25 cellular contexts compared by ENCODE assay signal in genomic region chr20:20501128-20501527, GRCh38.
DNase-seq lines count a peak whose midpoint lies in the region; ATAC-seq and TF ChIP-seq lines count a peak whose summit lies in the region.
"Had no signal": no experiment of that assay in that cellular context is flagged by ENCODE, and none has a peak within 500 bp of the region (broad histone marks: within the 10 kb centered on the region; RNA-seq: fewer than 3 reads in every experiment).

No MANE protein-coding gene starts in this region.

- no peaks in the 10 kb centered on the region for H3K9me3 ChIP-seq in KOPT-K1 (ENCODE audit: insufficient read depth, low read length, poor library complexity, severe bottlenecking)
- H3K9me3 ChIP-seq: BE2C, BLaER1 had no signal

- no peaks in the 10 kb centered on the region for H3K9me3 Mint-ChIP-seq in activated T-cell treated with anti-CD3 and anti-CD28 coated beads, Interleukin-2, amount 50 U/mL, for 72 hours
- H3K9me3 Mint-ChIP-seq in activated T-helper 1 cell treated with anti-CD3 and anti-CD28 coated beads, Interleukin-12 subunit alpha, Interleukin-12 subunit beta, Interleukin-2, Interleukin-4 antibody, amounts not matched to agents 30 ng/mL and 10 ng/mL and 1 ng/mL, durations not matched to agents 14 hours and 24 hours and 36 hours = peaks cover 4% of the 10 kb centered on the region
- no peaks in the 10 kb centered on the region for H3K9me3 Mint-ChIP-seq in activated T-helper 2 cell treated with anti-CD3 and anti-CD28 coated beads, Interferon-gamma antibody, Interleukin-2, Interleukin-4, amounts not matched to agents 10 μg/mL and 5 μg/mL and 100 μg/mL, durations not matched to agents 14 hours and 24 hours and 36 hours
- H3K9me3 Mint-ChIP-seq in activated naive CD4-positive, alpha-beta T cell treated with anti-CD3 and anti-CD28 coated beads, Interleukin-2, amount 10 ng/mL, durations not matched to agents 7 days and 5 days = no peaks in the 10 kb centered on the region
- H3K9me3 Mint-ChIP-seq: CD14-positive monocyte; CD4-positive, alpha-beta memory T cell; CD4-positive, CD25-positive, alpha-beta regulatory T cell; CD8-positive, alpha-beta memory T cell had no signal

- H3K4me1 Mint-ChIP-seq in activated T-cell treated with anti-CD3 and anti-CD28 coated beads, Interleukin-2, amount 50 U/mL, for 72 hours (ENCODE audit: low read depth) = peaks cover 65% of the 10 kb centered on the region
- peaks cover 66% of the 10 kb centered on the region for H3K4me1 Mint-ChIP-seq in activated T-helper 1 cell treated with anti-CD3 and anti-CD28 coated beads, Interleukin-12 subunit alpha, Interleukin-12 subunit beta, Interleukin-2, Interleukin-4 antibody, amounts not matched to agents 30 ng/mL and 10 ng/mL and 1 ng/mL, durations not matched to agents 14 hours and 24 hours and 36 hours (ENCODE audit: low read depth)
- peaks cover 58% of the 10 kb centered on the region for H3K4me1 Mint-ChIP-seq in activated T-helper 2 cell treated with anti-CD3 and anti-CD28 coated beads, Interferon-gamma antibody, Interleukin-2, Interleukin-4, amounts not matched to agents 10 μg/mL and 5 μg/mL and 100 μg/mL, durations not matched to agents 14 hours and 24 hours and 36 hours (ENCODE audit: low read depth)
- H3K4me1 Mint-ChIP-seq in activated naive CD4-positive, alpha-beta T cell treated with anti-CD3 and anti-CD28 coated beads, Interleukin-2, amount 10 ng/mL, durations not matched to agents 7 days and 5 days = peaks cover 9% of the 10 kb centered on the region
- H3K4me1 Mint-ChIP-seq: CD4-positive, CD25-positive, alpha-beta regulatory T cell had no signal

- peaks cover 16% of the 10 kb centered on the region; the same call in 1 of the 2 replicates for H3K36me3 ChIP-seq in KOPT-K1 (ENCODE audit: insufficient read depth, low read length)
- H3K36me3 ChIP-seq: BE2C had no signal

- peak overlapping the region in 1 of 2 donors; percentile 55 for H3K4me3 Mint-ChIP-seq in activated T-cell treated with anti-CD3 and anti-CD28 coated beads, Interleukin-2, amount 50 U/mL, for 72 hours
- peak overlapping the region; percentile 16 for H3K4me3 Mint-ChIP-seq in activated T-helper 1 cell treated with anti-CD3 and anti-CD28 coated beads, Interleukin-12 subunit alpha, Interleukin-12 subunit beta, Interleukin-2, Interleukin-4 antibody, amounts not matched to agents 30 ng/mL and 10 ng/mL and 1 ng/mL, durations not matched to agents 14 hours and 24 hours and 36 hours
- no peak overlapping the region for H3K4me3 Mint-ChIP-seq in activated T-helper 2 cell treated with anti-CD3 and anti-CD28 coated beads, Interferon-gamma antibody, Interleukin-2, Interleukin-4, amounts not matched to agents 10 μg/mL and 5 μg/mL and 100 μg/mL, durations not matched to agents 14 hours and 24 hours and 36 hours (ENCODE audit: low read depth)
- no peak overlapping the region for H3K4me3 Mint-ChIP-seq in activated naive CD4-positive, alpha-beta T cell treated with anti-CD3 and anti-CD28 coated beads, Interleukin-2, amount 10 ng/mL, durations not matched to agents 7 days and 5 days
- H3K4me3 Mint-ChIP-seq: CD14-positive monocyte; CD4-positive, alpha-beta memory T cell; CD4-positive, CD25-positive, alpha-beta regulatory T cell; CD8-positive, alpha-beta memory T cell had no signal

- H3K27me3 Mint-ChIP-seq in activated T-cell treated with anti-CD3 and anti-CD28 coated beads, Interleukin-2, amount 50 U/mL, for 72 hours (ENCODE audit: low read depth) = no peaks in the 10 kb centered on the region
- H3K27me3 Mint-ChIP-seq in activated T-helper 1 cell treated with anti-CD3 and anti-CD28 coated beads, Interleukin-12 subunit alpha, Interleukin-12 subunit beta, Interleukin-2, Interleukin-4 antibody, amounts not matched to agents 30 ng/mL and 10 ng/mL and 1 ng/mL, durations not matched to agents 14 hours and 24 hours and 36 hours (ENCODE audit: insufficient read depth) = no peaks in the 10 kb centered on the region
- no peaks in the 10 kb centered on the region for H3K27me3 Mint-ChIP-seq in activated T-helper 2 cell treated with anti-CD3 and anti-CD28 coated beads, Interferon-gamma antibody, Interleukin-2, Interleukin-4, amounts not matched to agents 10 μg/mL and 5 μg/mL and 100 μg/mL, durations not matched to agents 14 hours and 24 hours and 36 hours (ENCODE audit: low read depth)
- H3K27me3 Mint-ChIP-seq in activated naive CD4-positive, alpha-beta T cell treated with anti-CD3 and anti-CD28 coated beads, Interleukin-2, amount 10 ng/mL, durations not matched to agents 7 days and 5 days = no peaks in the 10 kb centered on the region
- H3K27me3 Mint-ChIP-seq: CD4-positive, alpha-beta memory T cell; CD4-positive, CD25-positive, alpha-beta regulatory T cell; CD8-positive, alpha-beta memory T cell had no signal

- no peak for TF ChIP-seq CTCF in GM10266 (IDR thresholded peaks at IDR 0.05; ENCODE audit: control insufficient read depth, insufficient read depth, low read depth, missing control alignments)

- peak overlapping the region; percentile 15 for H3K27ac ChIP-seq in KOPT-K1 (ENCODE audit: low read depth, low read length, poor library complexity, severe bottlenecking)
- H3K27ac ChIP-seq: BLaER1 had no signal

- CTCF ChIA-PET in activated naive CD4-positive, alpha-beta T cell treated with anti-CD3 and anti-CD28 coated beads, Interleukin-2, amount 10 ng/mL, durations not matched to agents 7 days and 5 days (lab: Charles Lee) = no interaction called here

- peaks cover 7 to 10% of the 10 kb centered on the region in 2 donors for H3K36me3 Mint-ChIP-seq in activated T-cell treated with anti-CD3 and anti-CD28 coated beads, Interleukin-2, amount 50 U/mL, for 72 hours (ENCODE audit: insufficient read depth in 2 of 2)
- H3K36me3 Mint-ChIP-seq in activated T-helper 1 cell treated with anti-CD3 and anti-CD28 coated beads, Interleukin-12 subunit alpha, Interleukin-12 subunit beta, Interleukin-2, Interleukin-4 antibody, amounts not matched to agents 30 ng/mL and 10 ng/mL and 1 ng/mL, durations not matched to agents 14 hours and 24 hours and 36 hours (ENCODE audit: low read depth) = peaks cover 45% of the 10 kb centered on the region
- peaks cover 56% of the 10 kb centered on the region for H3K36me3 Mint-ChIP-seq in activated T-helper 2 cell treated with anti-CD3 and anti-CD28 coated beads, Interferon-gamma antibody, Interleukin-2, Interleukin-4, amounts not matched to agents 10 μg/mL and 5 μg/mL and 100 μg/mL, durations not matched to agents 14 hours and 24 hours and 36 hours (ENCODE audit: low read depth)
- H3K36me3 Mint-ChIP-seq in activated naive CD4-positive, alpha-beta T cell treated with anti-CD3 and anti-CD28 coated beads, Interleukin-2, amount 10 ng/mL, durations not matched to agents 7 days and 5 days = peaks cover 48% of the 10 kb centered on the region

- no peak for DNase-seq in activated T-cell treated with anti-CD3 and anti-CD28 coated beads, Interleukin-2, amount 50 U/mL, for 72 hours
- DNase-seq in activated T-cell treated with anti-CD3 and anti-CD28 coated beads for 4 hours (no peak), GM10266 (ENCODE audit: extremely low spot score) (no peak)
- no peak for DNase-seq in activated T-helper 1 cell treated with anti-CD3 and anti-CD28 coated beads, Interleukin-12 subunit alpha, Interleukin-12 subunit beta, Interleukin-2, Interleukin-4 antibody, amounts not matched to agents 30 ng/mL and 10 ng/mL and 1 ng/mL, durations not matched to agents 14 hours and 24 hours and 36 hours (ENCODE audit: low spot score)
- DNase-seq in activated T-helper 2 cell treated with anti-CD3 and anti-CD28 coated beads, Interferon-gamma antibody, Interleukin-2, Interleukin-4, amounts not matched to agents 10 μg/mL and 5 μg/mL and 100 μg/mL, durations not matched to agents 14 hours and 24 hours and 36 hours (ENCODE audit: low spot score) = no peak
- DNase-seq in activated naive CD4-positive, alpha-beta T cell treated with anti-CD3 and anti-CD28 coated beads, Interleukin-2, amount 10 ng/mL, durations not matched to agents 7 days and 5 days = no peak
- no peak for DNase-seq in stimulated activated CD4-positive, alpha-beta T cell treated with anti-CD3 and anti-CD28 coated beads, Interleukin-12 subunit alpha, Interleukin-12 subunit beta, amount 100 ng/mL, for 4 hours
- DNase-seq: 8988T; ACHN; BE2C; C1 segment of cervical spinal cord; CD4-positive, alpha-beta memory T cell; CD4-positive, CD25-positive, alpha-beta regulatory T cell; CD8-positive, alpha-beta memory T cell; COR-L47; DMS 273 treated with DMSO at 0.1 percent for 48 hours; DMS153; DMS53; DMS79; DND-41; EL; GDM1 had no signal

- H3K27ac Mint-ChIP-seq in activated T-cell treated with anti-CD3 and anti-CD28 coated beads, Interleukin-2, amount 50 U/mL, for 72 hours = peak overlapping the region; percentile 31
- peak overlapping the region; percentile 59 for H3K27ac Mint-ChIP-seq in activated T-helper 1 cell treated with anti-CD3 and anti-CD28 coated beads, Interleukin-12 subunit alpha, Interleukin-12 subunit beta, Interleukin-2, Interleukin-4 antibody, amounts not matched to agents 30 ng/mL and 10 ng/mL and 1 ng/mL, durations not matched to agents 14 hours and 24 hours and 36 hours
- H3K27ac Mint-ChIP-seq in activated T-helper 2 cell treated with anti-CD3 and anti-CD28 coated beads, Interferon-gamma antibody, Interleukin-2, Interleukin-4, amounts not matched to agents 10 μg/mL and 5 μg/mL and 100 μg/mL, durations not matched to agents 14 hours and 24 hours and 36 hours = peak overlapping the region; percentile 11
- no peak overlapping the region for H3K27ac Mint-ChIP-seq in activated naive CD4-positive, alpha-beta T cell treated with anti-CD3 and anti-CD28 coated beads, Interleukin-2, amount 10 ng/mL, durations not matched to agents 7 days and 5 days
- H3K27ac Mint-ChIP-seq: CD14-positive monocyte; CD4-positive, alpha-beta memory T cell; CD4-positive, CD25-positive, alpha-beta regulatory T cell; CD8-positive, alpha-beta memory T cell had no signal

- ATAC-seq in activated T-cell treated with anti-CD3 and anti-CD28 coated beads, Interleukin-2, amount 50 U/mL, for 72 hours (replicated peaks in 1 of 2) = no peak

- intact Hi-C loops in activated T-helper 1 cell treated with anti-CD3 and anti-CD28 coated beads, Interleukin-12 subunit alpha, Interleukin-12 subunit beta, Interleukin-2, Interleukin-4 antibody, amounts not matched to agents 30 ng/mL and 10 ng/mL and 1 ng/mL, durations not matched to agents 14 hours and 24 hours and 36 hours (cut with micrococcal nuclease) = loop anchor here (1.0 kb wide), 1 partner anchor 10 kb away; no protein-coding TSS in a partner anchor
- intact Hi-C loops in activated T-helper 2 cell treated with anti-CD3 and anti-CD28 coated beads, Interferon-gamma antibody, Interleukin-2, Interleukin-4, amounts not matched to agents 10 μg/mL and 5 μg/mL and 100 μg/mL, durations not matched to agents 14 hours and 24 hours and 36 hours (cut with micrococcal nuclease) = loop anchor here (5.0 kb wide), 1 partner anchor 34 kb away; no protein-coding TSS in a partner anchor
